ENCODE assay signal across 21 cellular contexts in the genomic region with DNA sequence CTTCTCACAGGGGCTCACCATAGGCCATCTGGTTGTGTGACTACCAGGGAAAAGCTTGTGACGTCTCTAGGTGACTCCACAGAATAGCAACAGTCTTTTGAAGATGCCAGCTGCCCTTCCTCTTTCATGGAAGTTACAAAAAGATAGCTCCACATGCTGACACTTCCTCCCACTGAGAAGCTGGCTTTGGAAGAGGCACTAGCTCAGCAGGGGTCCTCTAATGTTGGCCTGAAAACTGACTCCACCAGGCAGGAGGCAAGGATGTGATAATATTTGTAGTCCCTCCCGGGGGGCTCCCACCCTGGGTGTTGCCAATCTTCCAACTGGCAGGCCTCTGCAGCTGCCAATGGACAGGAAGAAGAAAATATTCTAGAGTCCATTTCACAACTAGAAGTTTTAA.
DNase-seq lines count a peak whose midpoint lies in the region; ATAC-seq and TF ChIP-seq lines count a peak whose summit lies in the region.
"Had no signal": no experiment of that assay in that cellular context is flagged by ENCODE, and none has a peak within 500 bp of the region (broad histone marks: within the 10 kb centered on the region; RNA-seq: fewer than 3 reads in every experiment).

No MANE protein-coding gene starts in this region.

- H3K27ac Mint-ChIP-seq in H9 (peak overlapping the region in 2 of 3 experiments; percentile 28 to 46; a peak in 2 of 7 replicates), endodermal cell (no peak overlapping the region)
- H3K27ac Mint-ChIP-seq: CD8-positive, alpha-beta T cell; dendritic cell treated with granulocyte-macrophage colony-stimulating factor and Interleukin-4, amounts not matched to agents 40 ng/mL and 50 ng/mL, for 4 days; immature natural killer cell; stimulated activated naive CD8-positive, alpha-beta T cell treated with anti-CD3 and anti-CD28 coated beads, Interleukin-15, Interleukin-2, amounts not matched to agents 100 ng/mL and 50 ng/mL, for 24 hours; T-cell had no signal

- no peaks in the 10 kb centered on the region for H3K36me3 ChIP-seq in BLaER1 treated with 17β-estradiol and CSF1 and Interleukin-3, amounts not matched to agents 10 nM and 100 nM
- no peaks in the 10 kb centered on the region for H3K36me3 ChIP-seq in endodermal cell (ENCODE audit: control insufficient read depth, insufficient read depth, low read length)
- H3K36me3 ChIP-seq: transverse colon had no signal

- no peak overlapping the region for H4K8ac ChIP-seq in H9 (replicated peaks; ENCODE audit: insufficient read length, low read depth, low read length)

- TF ChIP-seq CTCF in H9 (conservative IDR thresholded peaks at IDR 0.05) (no peak), endodermal cell (conservative IDR thresholded peaks at IDR 0.05) (no peak)

- H2AK5ac ChIP-seq in H9 (ENCODE audit: insufficient read length, low read length) = no peak overlapping the region

- no peak overlapping the region for H2BK5ac ChIP-seq in H9 (ENCODE audit: insufficient read length, low read length)

- H3K18ac ChIP-seq in H9 (ENCODE audit: insufficient read length, low read depth, low read length) = no peak overlapping the region

- H3K4ac ChIP-seq in H9 (ENCODE audit: low read depth, low read length) = no peak overlapping the region

- no peak overlapping the region for H2BK12ac ChIP-seq in H9 (ENCODE audit: insufficient read length, low read depth, low read length)

- H3K9me3 Mint-ChIP-seq in H9 (peaks cover 0 to 4% of the 10 kb centered on the region in 2 experiments; a peak in 2 of 5 replicates), endodermal cell (no peaks in the 10 kb centered on the region)
- H3K9me3 Mint-ChIP-seq: stimulated activated naive CD8-positive, alpha-beta T cell treated with anti-CD3 and anti-CD28 coated beads, Interleukin-15, Interleukin-2, amounts not matched to agents 100 ng/mL and 50 ng/mL, for 24 hours had no signal

- H3K4me1 Mint-ChIP-seq in H9 (peaks cover 31 to 32% of the 10 kb centered on the region in 2 experiments), endodermal cell (peaks cover 23% of the 10 kb centered on the region)
- H3K4me1 Mint-ChIP-seq: immature natural killer cell, T-cell had no signal

- H2AFZ ChIP-seq in H9 (ENCODE audit: low read length) = no peak overlapping the region

- H2BK120ac ChIP-seq in H9 (ENCODE audit: low read depth, low read length, poor library complexity, severe bottlenecking) = no peak overlapping the region

- H3K23me2 ChIP-seq in H9 (ENCODE audit: insufficient read length, low read depth, low read length, poor library complexity, severe bottlenecking) = no peaks in the 10 kb centered on the region

- no peak overlapping the region for H3K9ac ChIP-seq in BLaER1 treated with 17β-estradiol and CSF1 and Interleukin-3, amounts not matched to agents 10 nM and 100 nM
- H3K9ac ChIP-seq in H9 (ENCODE audit: extremely low read depth, insufficient read length, low read length) = no peak overlapping the region
- H3K9ac ChIP-seq in endodermal cell (ENCODE audit: extremely low read depth, low read length, poor library complexity, severe bottlenecking) = no peak overlapping the region

- H3K56ac ChIP-seq in H9 (ENCODE audit: insufficient read length, low read depth, low read length) = no peak overlapping the region

- H3T11ph ChIP-seq in H9 (ENCODE audit: low read length) = no peak overlapping the region

- no peak overlapping the region for H2BK20ac ChIP-seq in H9 (ENCODE audit: low read depth, low read length, poor library complexity, severe bottlenecking)

- H3K36me3 Mint-ChIP-seq in H9 (ENCODE audit: insufficient read depth in 1 of 3, low read depth in 3 of 3) (peaks cover 0 to 4% (median 0%) of the 10 kb centered on the region in 3 experiments; a peak in 2 of 7 replicates), endodermal cell (ENCODE audit: low read depth) (no peaks in the 10 kb centered on the region)
- H3K36me3 Mint-ChIP-seq: CD8-positive, alpha-beta T cell; immature natural killer cell; T-cell had no signal

- H3K27ac ChIP-seq in BLaER1 treated with 17β-estradiol and CSF1 and Interleukin-3, amounts not matched to agents 10 nM and 100 nM = peak overlapping the region in 6 of 11 experiments; percentile 20 to 53 (median 40); a peak in 7 of 22 replicates
- H3K27ac ChIP-seq in H9 (ENCODE audit: insufficient read length, low read depth, low read length) = no peak overlapping the region
- no peak overlapping the region for H3K27ac ChIP-seq in endodermal cell (ENCODE audit: low read depth, low read length)
- H3K27ac ChIP-seq: transverse colon had no signal

- no peaks in the 10 kb centered on the region for H3K27me3 ChIP-seq in BLaER1 treated with 17β-estradiol and CSF1 and Interleukin-3, amounts not matched to agents 10 nM and 100 nM
- H3K27me3 ChIP-seq in H9 (ENCODE audit: insufficient read depth, low read length) = no peaks in the 10 kb centered on the region
- H3K27me3 ChIP-seq in endodermal cell (ENCODE audit: control insufficient read depth, insufficient read depth, low read length, poor library complexity, severe bottlenecking) = no peaks in the 10 kb centered on the region
- H3K27me3 ChIP-seq: transverse colon had no signal

- H4K91ac ChIP-seq in H9 (ENCODE audit: insufficient read length, low read depth, low read length) = no peak overlapping the region

- no peaks in the 10 kb centered on the region for H3K79me1 ChIP-seq in H9 (ENCODE audit: insufficient read depth, low read depth, low read length, poor library complexity, severe bottlenecking)

- H3K4me1 ChIP-seq in BLaER1 treated with 17β-estradiol and CSF1 and Interleukin-3, amounts not matched to agents 10 nM and 100 nM = peaks cover 43 to 70% (median 53%) of the 10 kb centered on the region in 10 experiments
- H3K4me1 ChIP-seq in H9 (ENCODE audit: insufficient read depth, low read length) (peaks cover 5% of the 10 kb centered on the region; the same call in 1 of the 2 replicates), endodermal cell (ENCODE audit: control insufficient read depth, insufficient read depth, low read length) (no peaks in the 10 kb centered on the region)
- H3K4me1 ChIP-seq: transverse colon had no signal

- peaks cover 0 to 28% (median 17%) of the 10 kb centered on the region in 11 experiments; a peak in 13 of 22 replicates for H3K9me3 ChIP-seq in BLaER1 treated with 17β-estradiol and CSF1 and Interleukin-3, amounts not matched to agents 10 nM and 100 nM (replicated peaks in 1 of 11)
- no peaks in the 10 kb centered on the region for H3K9me3 ChIP-seq in H9 (ENCODE audit: control insufficient read depth, low read depth, low read length)
- no peaks in the 10 kb centered on the region for H3K9me3 ChIP-seq in endodermal cell (ENCODE audit: control insufficient read depth, low read length)
- H3K9me3 ChIP-seq: transverse colon had no signal

- no peaks in the 10 kb centered on the region for H4K20me1 ChIP-seq in BLaER1 treated with 17β-estradiol and CSF1 and Interleukin-3, amounts not matched to agents 10 nM and 100 nM
- no peaks in the 10 kb centered on the region for H4K20me1 ChIP-seq in H9 (ENCODE audit: control insufficient read depth, insufficient read depth, insufficient read length)

- peak overlapping the region; percentile 67 to 82 (median 73) for H3K4me2 ChIP-seq in BLaER1 treated with 17β-estradiol and CSF1 and Interleukin-3, amounts not matched to agents 10 nM and 100 nM
- H3K4me2 ChIP-seq in H9 (ENCODE audit: insufficient read depth, insufficient read length, low read length) = no peak overlapping the region

- H3K27me3 Mint-ChIP-seq in H9 (ENCODE audit: low read depth) = peaks cover 12% of the 10 kb centered on the region
- no peaks in the 10 kb centered on the region for H3K27me3 Mint-ChIP-seq in endodermal cell (ENCODE audit: insufficient read depth)
- H3K27me3 Mint-ChIP-seq: dendritic cell treated with granulocyte-macrophage colony-stimulating factor and Interleukin-4, amounts not matched to agents 40 ng/mL and 50 ng/mL, for 4 days; stimulated activated naive CD8-positive, alpha-beta T cell treated with anti-CD3 and anti-CD28 coated beads, Interleukin-15, Interleukin-2, amounts not matched to agents 100 ng/mL and 50 ng/mL, for 24 hours; T-cell had no signal

- no peak overlapping the region for H3K4me3 ChIP-seq in BLaER1 treated with 17β-estradiol and CSF1 and Interleukin-3, amounts not matched to agents 10 nM and 100 nM
- H3K4me3 ChIP-seq in endodermal cell (ENCODE audit: low read length) = no peak overlapping the region
- H3K4me3 ChIP-seq: transverse colon had no signal

- no peak overlapping the region for H3K23ac ChIP-seq in H9 (ENCODE audit: insufficient read length, low read depth, low read length)

- no CpG with 5 or more reads among the region's 2 CpGs for WGBS in H9 (ENCODE audit: extremely low coverage, insufficient read length, low lambda C conversion rate)
- WGBS in endodermal cell (ENCODE audit: insufficient coverage in 1 of 2, insufficient read length in 1 of 2), 2 experiments = 56% methylated on average over 2 of the region's 2 CpGs; no CpG with 5 or more reads in 1 of the 2 experiments

- H3K4me3 Mint-ChIP-seq in H9 (no peak overlapping the region), endodermal cell (no peak overlapping the region)
- H3K4me3 Mint-ChIP-seq: CD8-positive, alpha-beta T cell; dendritic cell treated with granulocyte-macrophage colony-stimulating factor and Interleukin-4, amounts not matched to agents 40 ng/mL and 50 ng/mL, for 4 days; immature natural killer cell; stimulated activated naive CD8-positive, alpha-beta T cell treated with anti-CD3 and anti-CD28 coated beads, Interleukin-15, Interleukin-2, amounts not matched to agents 100 ng/mL and 50 ng/mL, for 24 hours; T-cell had no signal

- H3K79me2 ChIP-seq in H9 (ENCODE audit: insufficient read depth, low read length) = no peaks in the 10 kb centered on the region

- ATAC-seq in GM21447 (IDR thresholded peaks at IDR 0.05; ENCODE audit: unreplicated experiment) (no peak), HG03442 (IDR thresholded peaks at IDR 0.05; ENCODE audit: unreplicated experiment) (no peak), GM18873 (IDR thresholded peaks at IDR 0.05; ENCODE audit: low FRiP score, unreplicated experiment) (no peak)
- ATAC-seq: CD8-positive, alpha-beta T cell; T-cell had no signal

- no peak overlapping the region for H4K5ac ChIP-seq in H9 (ENCODE audit: insufficient read length, low read depth, low read length)

- no peak overlapping the region for H3K14ac ChIP-seq in H9 (ENCODE audit: insufficient read depth, low read length)

- DNase-seq in H9 (peak; percentile 33), NCI-H69 (lab: John Stamatoyannopoulos, UW) (peak; percentile 63), endodermal cell (peak; percentile 74)
- DNase-seq: activated CD8-positive, alpha-beta memory T cell treated with anti-CD3 and anti-CD28 coated beads, Interleukin-2, amount 50 U/mL, for 48 hours; activated effector memory CD4-positive, alpha-beta T cell treated with anti-CD3 and anti-CD28 coated beads, Interleukin-2, amount 50 U/mL, for 16 hours; CD8-positive, alpha-beta T cell; DMS79 treated with DMSO at 0.1 percent for 48 hours; head of caudate nucleus; immature natural killer cell; NCI-H187 treated with DMSO at 0.1 percent for 48 hours; NCI-H510A treated with DMSO at 0.1 percent for 48 hours; small intestine; stimulated activated CD4-positive, alpha-beta T cell treated with anti-CD3 and anti-CD28 coated beads, Interleukin-4, amount 100 ng/mL, for 24 hours; T-cell; transverse colon had no signal

- no peak overlapping the region for H2BK15ac ChIP-seq in H9 (ENCODE audit: low read depth, low read length)

Comparison
In these comparisons a context has a peak if more than half of its experiments do, and no peak if none do; other contexts are left out.
1. H3K27ac ChIP-seq: peak in BLaER1 treated with 17β-estradiol and CSF1 and Interleukin-3, amounts not matched to agents 10 nM and 100 nM (6 of 11); none in H9 (single experiment) and endodermal cell (single experiment).
2. Peak in every context shown above with its lines, with median percentiles within 50 percentile points of each other: DNase-seq.